ENCODE assay signal across 10 cellular contexts in the genomic region with DNA sequence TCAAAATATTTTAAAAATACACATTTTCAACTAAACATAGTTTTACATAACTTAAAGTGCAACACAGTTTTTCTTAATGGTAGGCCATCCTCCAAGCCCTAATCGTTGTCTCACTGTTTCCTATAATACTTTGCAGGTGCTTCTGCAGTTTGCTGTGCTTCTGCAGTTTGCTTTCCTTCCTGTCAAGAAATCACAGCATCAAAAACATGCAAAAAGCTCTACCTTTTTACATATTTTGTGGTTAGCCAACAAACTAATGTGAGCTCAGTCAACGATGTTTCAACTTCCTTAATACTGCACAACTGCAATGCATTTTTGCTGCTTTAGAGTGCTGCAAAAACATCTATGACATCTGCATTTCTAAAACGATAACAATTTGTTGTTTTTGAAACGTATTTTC. TPM values are rescaled to one million over a fixed set of nuclear protein-coding genes. Genes with fewer than 3 reads are reported as not detected.
DNase-seq lines count a peak whose midpoint lies in the region; ATAC-seq and TF ChIP-seq lines count a peak whose summit lies in the region.
"Had no signal": no experiment of that assay in that cellular context is flagged by ENCODE, and none has a peak within 500 bp of the region (broad histone marks: within the 10 kb centered on the region; RNA-seq: fewer than 3 reads in every experiment).

No MANE protein-coding gene starts in this region.

- H3F3A ChIP-seq in neural progenitor cell (ENCODE audit: low read depth), result no peaks in the 10 kb centered on the region

- no peak overlapping the region for H3K9ac ChIP-seq in neural progenitor cell

- DNase-seq in GM12865 (ENCODE audit: low read depth), result peak; percentile 28
- DNase-seq in T follicular helper cell (ENCODE audit: low read depth), result peak; percentile 12
- no peak for DNase-seq in EL
- no peak for DNase-seq in NCI-H128 (lab: John Stamatoyannopoulos, UW; ENCODE audit: unreplicated experiment)
- no peak for DNase-seq in neural progenitor cell (ENCODE audit: low spot score)
- DNase-seq in activated CD4-positive, alpha-beta T cell treated with anti-CD3 and anti-CD28 coated beads for 1 hour, result no peak
- DNase-seq: DMS79 treated with DMSO at 0.1 percent for 48 hours had no signal

- no peaks in the 10 kb centered on the region for H3K27me3 Mint-ChIP-seq in neural progenitor cell (ENCODE audit: insufficient read depth, low read depth)

- TF ChIP-seq CTCF in GM12865 (IDR thresholded peaks at IDR 0.05; ENCODE audit: insufficient read depth, low read depth, low read length, missing control alignments), result no peak
- no peak for TF ChIP-seq CTCF in neural progenitor cell (IDR thresholded peaks at IDR 0.05)

- no peaks in the 10 kb centered on the region for H3K4me1 ChIP-seq in neural progenitor cell
- H3K4me1 ChIP-seq: vagina had no signal

- H3K4me2 ChIP-seq in neural progenitor cell, result no peak overlapping the region

- no peaks in the 10 kb centered on the region for H4K20me1 ChIP-seq in neural progenitor cell (ENCODE audit: low read depth)

- no peaks in the 10 kb centered on the region for H3K9me3 ChIP-seq in neural progenitor cell (ENCODE audit: low read depth)
- H3K9me3 ChIP-seq: vagina had no signal

- no peaks in the 10 kb centered on the region for H3K4me1 Mint-ChIP-seq in neural progenitor cell

- peaks cover 2% of the 10 kb centered on the region for H3K9me3 Mint-ChIP-seq in neural progenitor cell

- H3K36me3 Mint-ChIP-seq in neural progenitor cell, result no peaks in the 10 kb centered on the region

- H2AFZ ChIP-seq in neural progenitor cell (replicated peaks), result no peak overlapping the region

- H3K36me3 ChIP-seq in neural progenitor cell, result no peaks in the 10 kb centered on the region
- H3K36me3 ChIP-seq: vagina had no signal

- H3K27me3 ChIP-seq in neural progenitor cell, result no peaks in the 10 kb centered on the region
- H3K27me3 ChIP-seq: vagina had no signal

- no peak overlapping the region for H3K27ac Mint-ChIP-seq in neural progenitor cell

- no peaks in the 10 kb centered on the region for H3K79me2 ChIP-seq in neural progenitor cell (ENCODE audit: low read depth)

- ATAC-seq in GM19351 (IDR thresholded peaks at IDR 0.05; ENCODE audit: unreplicated experiment) (peak; percentile 96), HG02973 (IDR thresholded peaks at IDR 0.05; ENCODE audit: unreplicated experiment) (peak; percentile 85)

- H3K4me3 ChIP-seq in GM12865 (ENCODE audit: low read depth, low read length) (no peak overlapping the region), neural progenitor cell (no peak overlapping the region)
- H3K4me3 ChIP-seq: vagina had no signal

- no peak overlapping the region for H3K27ac ChIP-seq in neural progenitor cell
- H3K27ac ChIP-seq: vagina had no signal

- no peak overlapping the region for H3K4me3 Mint-ChIP-seq in neural progenitor cell

RNA-seq across cellular contexts. Expression of gene EMB, which starts 25.2 kb away (rescaled TPM):
- 28.0 and 40.6 TPM in 2 replicates for total RNA-seq in neural progenitor cell (ENCODE audit: low replicate concordance)

Comparison
In these comparisons a context has a peak if more than half of its experiments do, and no peak if none do; other contexts are left out.
1. DNase-seq: peak in GM12865 (single experiment) and T follicular helper cell (single experiment); none in EL (single experiment), NCI-H128 (single experiment), neural progenitor cell (single experiment) and activated CD4-positive, alpha-beta T cell treated with anti-CD3 and anti-CD28 coated beads for 1 hour (single experiment).